14 cellular contexts compared by ENCODE assay signal in genomic region chr18:46134920-46135675, GRCh38. TPM values are rescaled to one million over a fixed set of nuclear protein-coding genes. Genes with fewer than 3 reads are reported as not detected.
A peak's percentile ranks its signal among the peaks of the same experiment; 100 is the strongest.
DNase-seq lines count a peak whose midpoint lies in the region; ATAC-seq and TF ChIP-seq lines count a peak whose summit lies in the region.
"Had no signal": no experiment of that assay in that cellular context is flagged by ENCODE, and none has a peak within 500 bp of the region (broad histone marks: within the 10 kb centered on the region; RNA-seq: fewer than 3 reads in every experiment).

No MANE protein-coding gene starts in this region.

- no peaks in the 10 kb centered on the region for H3K36me3 ChIP-seq in CD8-positive, alpha-beta T cell (ENCODE audit: insufficient read depth, low read length)

- no peak overlapping the region for H3K4me3 Mint-ChIP-seq in CD8-positive, alpha-beta T cell
- no peak overlapping the region for H3K4me3 Mint-ChIP-seq in nephron progenitor cell
- H3K4me3 Mint-ChIP-seq: activated T-helper 1 cell treated with anti-CD3 and anti-CD28 coated beads, Interleukin-12 subunit alpha, Interleukin-12 subunit beta, Interleukin-2, Interleukin-4 antibody, amounts not matched to agents 30 ng/mL and 10 ng/mL and 1 ng/mL, durations not matched to agents 14 hours and 24 hours and 36 hours; immature natural killer cell had no signal

- peak overlapping the region; percentile 24 for H3K27ac Mint-ChIP-seq in CD8-positive, alpha-beta T cell
- peak overlapping the region; percentile 70 for H3K27ac Mint-ChIP-seq in nephron progenitor cell
- H3K27ac Mint-ChIP-seq: activated T-helper 1 cell treated with anti-CD3 and anti-CD28 coated beads, Interleukin-12 subunit alpha, Interleukin-12 subunit beta, Interleukin-2, Interleukin-4 antibody, amounts not matched to agents 30 ng/mL and 10 ng/mL and 1 ng/mL, durations not matched to agents 14 hours and 24 hours and 36 hours had no signal

- no peak for ATAC-seq in CD8-positive, alpha-beta T cell
- ATAC-seq in GM18870 (IDR thresholded peaks at IDR 0.05; ENCODE audit: unreplicated experiment) = no peak
- ATAC-seq: stimulated activated naive CD8-positive, alpha-beta T cell treated with anti-CD3 and anti-CD28 coated beads, Interleukin-15, Interleukin-2, amounts not matched to agents 100 U/mL and 50 U/mL, for 24 hours had no signal

- no peak overlapping the region for H3K27ac ChIP-seq in CD8-positive, alpha-beta T cell (ENCODE audit: low read depth, low read length)

- no peak for DNase-seq in CD8-positive, alpha-beta T cell
- DNase-seq in NCI-H524 treated with DMSO at 0.1 percent for 48 hours (lab: John Stamatoyannopoulos, UW) (peak; percentile 82), head of caudate nucleus (peak in 29 of 42 donors; percentile 2 to 77 (median 34)), nephron progenitor cell (no peak), C1 segment of cervical spinal cord (lab: John Stamatoyannopoulos, UW) (no peak), NCI-H510A (lab: John Stamatoyannopoulos, UW) (no peak)
- DNase-seq in activated T-cell treated with anti-CD3 and anti-CD28 coated beads, Interleukin-2, amount 50 U/mL, for 48 hours = no peak
- DNase-seq: activated CD4-positive, alpha-beta T cell treated with anti-CD3 and anti-CD28 coated beads, Interleukin-2, amount 50 U/mL, for 48 hours; immature natural killer cell; NCI-H446 treated with DMSO at 0.1 percent for 48 hours; OCI-M1; stimulated activated naive CD8-positive, alpha-beta T cell treated with anti-CD3 and anti-CD28 coated beads, Interleukin-15, Interleukin-2, amounts not matched to agents 100 U/mL and 50 U/mL, for 24 hours had no signal

- no peaks in the 10 kb centered on the region for H3K9me3 Mint-ChIP-seq in CD8-positive, alpha-beta T cell
- no peaks in the 10 kb centered on the region for H3K9me3 Mint-ChIP-seq in nephron progenitor cell
- H3K9me3 Mint-ChIP-seq: activated T-helper 1 cell treated with anti-CD3 and anti-CD28 coated beads, Interleukin-12 subunit alpha, Interleukin-12 subunit beta, Interleukin-2, Interleukin-4 antibody, amounts not matched to agents 30 ng/mL and 10 ng/mL and 1 ng/mL, durations not matched to agents 14 hours and 24 hours and 36 hours; immature natural killer cell had no signal

- H3K4me1 Mint-ChIP-seq in CD8-positive, alpha-beta T cell (ENCODE audit: low read depth) = no peaks in the 10 kb centered on the region
- peaks cover 11% of the 10 kb centered on the region for H3K4me1 Mint-ChIP-seq in nephron progenitor cell
- H3K4me1 Mint-ChIP-seq: immature natural killer cell had no signal

- H3K27me3 ChIP-seq in CD8-positive, alpha-beta T cell (ENCODE audit: insufficient read depth, low read length) = no peaks in the 10 kb centered on the region

- no peaks in the 10 kb centered on the region for H3K9me3 ChIP-seq in CD8-positive, alpha-beta T cell (ENCODE audit: low read length)

- peaks cover 12% of the 10 kb centered on the region for H3K36me3 Mint-ChIP-seq in CD8-positive, alpha-beta T cell
- H3K36me3 Mint-ChIP-seq in nephron progenitor cell (ENCODE audit: low read depth) = peaks cover 16% of the 10 kb centered on the region

- intact Hi-C loops in CD8-positive, alpha-beta T cell (cut with DNase I, micrococcal nuclease) = no loop called here
- intact Hi-C loops in head of caudate nucleus (cut with DNase I) = no loop called here

- no peak for TF ChIP-seq CTCF in CD8-positive, alpha-beta T cell (IDR thresholded peaks at IDR 0.05)
- no peak for TF ChIP-seq CTCF in nephron progenitor cell (IDR thresholded peaks at IDR 0.05)

- no peaks in the 10 kb centered on the region for H3K27me3 Mint-ChIP-seq in CD8-positive, alpha-beta T cell (ENCODE audit: low read depth)
- H3K27me3 Mint-ChIP-seq in nephron progenitor cell (ENCODE audit: low read depth, poor library complexity) = peaks cover under 1% of the 10 kb centered on the region

- CTCF ChIA-PET in CD8-positive, alpha-beta T cell (lab: Charles Lee) = interaction anchor here (0.8 to 4.1 kb wide), 2 partner anchors 13 to 523 kb away, joined by 4 to 31 read pairs; no protein-coding TSS in a partner anchor

- no peaks in the 10 kb centered on the region for H3K4me1 ChIP-seq in CD8-positive, alpha-beta T cell (ENCODE audit: insufficient read depth, low read length)

- POLR2A ChIA-PET in CD8-positive, alpha-beta T cell (lab: Charles Lee) = no interaction called here

- H3K4me3 ChIP-seq in CD8-positive, alpha-beta T cell (ENCODE audit: low read depth, low read length) = no peak overlapping the region

RNA-seq across cellular contexts. Expression of gene HAUS1, which starts 30.9 kb away (rescaled TPM):
- total RNA-seq in CD8-positive, alpha-beta T cell = 1 to 10 TPM; 6.3 to 8.8 TPM

RNA-seq across cellular contexts. Expression of gene ATP5F1A, which starts 37.0 kb away (rescaled TPM):
- 100 to 1,000 TPM; 208 to 212 TPM for total RNA-seq in CD8-positive, alpha-beta T cell

Comparison
In these comparisons a context has a peak if more than half of its experiments do, and no peak if none do; other contexts are left out.
1. DNase-seq: peak in NCI-H524 treated with DMSO at 0.1 percent for 48 hours (single experiment) and head of caudate nucleus (29 of 42); none in CD8-positive, alpha-beta T cell (0 of 7), nephron progenitor cell (single experiment), C1 segment of cervical spinal cord (0 of 14), activated T-cell treated with anti-CD3 and anti-CD28 coated beads, Interleukin-2, amount 50 U/mL, for 48 hours (0 of 2) and NCI-H510A (single experiment).